In the genomic region with DNA sequence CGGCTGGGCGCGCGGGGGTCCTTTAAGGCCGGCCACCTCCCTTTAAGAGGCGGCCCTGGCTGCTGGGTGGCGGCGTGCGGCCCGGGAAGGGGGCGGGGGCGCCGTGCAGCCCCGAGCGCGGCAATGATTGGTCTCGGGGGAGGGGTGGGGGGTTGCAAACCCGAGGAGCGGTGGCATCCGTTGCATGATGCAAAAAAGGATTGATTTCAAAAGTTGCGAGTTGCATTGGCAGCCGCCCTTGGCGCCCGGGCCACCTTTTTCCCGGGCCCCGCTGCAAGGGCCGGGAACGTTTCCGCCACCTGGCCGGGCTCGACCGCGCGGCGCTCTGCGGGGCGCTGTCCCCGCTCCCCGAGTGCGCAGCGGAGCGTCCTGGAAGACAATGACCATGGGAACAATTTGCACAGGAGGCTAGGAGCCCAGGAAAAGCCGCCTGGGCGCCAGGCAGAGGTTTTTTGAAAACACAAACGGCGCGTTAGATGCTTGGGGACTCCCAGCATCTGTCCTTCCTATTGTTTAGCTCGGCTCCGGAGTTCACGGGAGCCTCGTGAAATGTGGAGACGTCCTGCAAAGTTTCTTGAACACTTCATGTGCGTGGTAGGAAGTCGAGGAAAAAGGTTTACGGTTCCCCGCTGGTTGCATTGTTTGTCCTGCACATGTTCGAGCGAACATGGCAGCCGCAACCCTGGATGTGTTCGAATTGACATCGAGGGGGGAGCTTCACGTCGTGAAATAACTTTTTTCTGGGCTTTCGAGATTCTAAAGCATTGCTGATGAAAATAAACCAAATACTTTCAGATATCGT, we compare ENCODE assay signal across 8 cellular contexts. TPM values are rescaled to one million over a fixed set of nuclear protein-coding genes. Genes with fewer than 3 reads are reported as not detected.
DNase-seq lines count a peak whose midpoint lies in the region; ATAC-seq, FAIRE-seq and TF ChIP-seq lines count a peak whose summit lies in the region.

A gene with protein sequence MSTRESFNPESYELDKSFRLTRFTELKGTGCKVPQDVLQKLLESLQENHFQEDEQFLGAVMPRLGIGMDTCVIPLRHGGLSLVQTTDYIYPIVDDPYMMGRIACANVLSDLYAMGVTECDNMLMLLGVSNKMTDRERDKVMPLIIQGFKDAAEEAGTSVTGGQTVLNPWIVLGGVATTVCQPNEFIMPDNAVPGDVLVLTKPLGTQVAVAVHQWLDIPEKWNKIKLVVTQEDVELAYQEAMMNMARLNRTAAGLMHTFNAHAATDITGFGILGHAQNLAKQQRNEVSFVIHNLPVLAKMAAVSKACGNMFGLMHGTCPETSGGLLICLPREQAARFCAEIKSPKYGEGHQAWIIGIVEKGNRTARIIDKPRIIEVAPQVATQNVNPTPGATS (minus strand): TSS at position 78 of the 802 bp plus-strand sequence. CDS start 3,343 bp downstream, outside the sequence.

- peak within 1 kb of the TSS; percentile 81 to 88 for H3K9ac ChIP-seq in colonic mucosa (ENCODE audit: low read depth in 2 of 2, low read length in 2 of 2)

- TF ChIP-seq EP300 in A549 (IDR thresholded peaks at IDR 0.05) = no peak

- H3K9me3 ChIP-seq in A549 (no peaks in the 10 kb centered on the region), colonic mucosa (no peaks in the 10 kb centered on the region)

- peak; percentile 25; the same call in 2 of the 3 replicates for TF ChIP-seq CTCF in A549 (IDR thresholded peaks at IDR 0.05)
- TF ChIP-seq CTCF in colonic mucosa (IDR thresholded peaks at IDR 0.05) = no peak

- POLR2A ChIA-PET in A549 (lab: Yijun Ruan, JAX) = interaction anchor here (0.6 to 1.1 kb wide), 5 partner anchors 13 to 238 kb away, joined by 3 to 8 read pairs (median 5); a partner anchor contains a TSS

- H3K27me3 ChIP-seq in colonic mucosa = no peaks in the 10 kb centered on the region

- peak within 1 kb of the TSS; percentile 98 to 100 for H3K27ac ChIP-seq in A549
- peak within 1 kb of the TSS; percentile 93 for H3K27ac ChIP-seq in colonic mucosa

- FAIRE-seq in A549 (lab: Jason Lieb, UNC) (no peak), GM18507 (lab: Jason Lieb, UNC) (peak; percentile 62)

- peak within 1 kb of the TSS; percentile 98 for H3K4me2 ChIP-seq in A549

- H3K36me3 ChIP-seq in colonic mucosa = no peaks in the 10 kb centered on the region

- CTCF ChIA-PET in A549 (lab: Yijun Ruan, JAX) = interaction anchor here (0.8 to 1.2 kb wide), 3 partner anchors 10 to 136 kb away, joined by 3 read pairs; no protein-coding TSS in a partner anchor

- no peak for TF ChIP-seq RAD21 in A549 (conservative IDR thresholded peaks at IDR 0.05 in 1 of 2, IDR thresholded peaks at IDR 0.05 in 1 of 2)

- WGBS in A549 (ENCODE audit: missing lambda C conversion rate) = under 1% methylated on average over 39 of the region's 65 CpGs

- TF ChIP-seq POLR2A in A549 (IDR thresholded peaks at IDR 0.05; ENCODE audit: low read length) = peak; percentile 65

- DNase-seq in A549 (ENCODE audit: low read depth in 1 of 2, low spot score in 1 of 2) (peak; percentile 82 to 90), GM18507 (ENCODE audit: extremely low spot score, insufficient read length, low read depth) (no peak), NCI-H345 (lab: John Stamatoyannopoulos, UW) (peak; percentile 74), colonic mucosa (peak; percentile 82), left colon (peak; percentile 80 to 81)
- DNase-seq in activated CD4-positive, alpha-beta T cell treated with anti-CD3 and anti-CD28 coated beads for 4 hours = peak; percentile 71 to 75
- DNase-seq in stimulated activated CD4-positive, alpha-beta T cell treated with anti-CD3 and anti-CD28 coated beads, Interleukin-1b, Interleukin-23, amount 100 ng/mL, for 48 hours = peak; percentile 88

- intact Hi-C loops in colonic mucosa (cut with DNase I) (no loop called here), left colon (cut with DNase I, micrococcal nuclease) (no loop called here)

- H3K4me1 ChIP-seq in A549 (peaks cover 12% of the 10 kb centered on the region), colonic mucosa (peaks cover 8% of the 10 kb centered on the region)

- ATAC-seq in A549 (peak; percentile 80 to 90), HG02973 (IDR thresholded peaks at IDR 0.05; ENCODE audit: unreplicated experiment) (peak; percentile 52), left colon (peak; percentile 67)

- peak within 1 kb of the TSS; percentile 89 for H3K4me3 ChIP-seq in A549
- H3K4me3 ChIP-seq in colonic mucosa = peak within 1 kb of the TSS; percentile 78

TF ChIP-seq in A549, 52 proteins besides CTCF, POLR2A, EP300 and RAD21 (continues in another document):
- TF ChIP-seq ZFP36 (IDR thresholded peaks at IDR 0.05; ENCODE audit: borderline replicate concordance, partially characterized antibody) = no peak
- TF ChIP-seq HDAC2 (IDR thresholded peaks at IDR 0.05) = peak; percentile 57; the same call in 1 of the 2 replicates
- TF ChIP-seq, protein P1, sequence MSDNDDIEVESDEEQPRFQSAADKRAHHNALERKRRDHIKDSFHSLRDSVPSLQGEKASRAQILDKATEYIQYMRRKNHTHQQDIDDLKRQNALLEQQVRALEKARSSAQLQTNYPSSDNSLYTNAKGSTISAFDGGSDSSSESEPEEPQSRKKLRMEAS (IDR thresholded peaks at IDR 0.05) = peak; percentile 60
- peak; percentile 54 for TF ChIP-seq PHF8 (IDR thresholded peaks at IDR 0.05; ENCODE audit: borderline replicate concordance, low read depth)
- TF ChIP-seq, protein P2, sequence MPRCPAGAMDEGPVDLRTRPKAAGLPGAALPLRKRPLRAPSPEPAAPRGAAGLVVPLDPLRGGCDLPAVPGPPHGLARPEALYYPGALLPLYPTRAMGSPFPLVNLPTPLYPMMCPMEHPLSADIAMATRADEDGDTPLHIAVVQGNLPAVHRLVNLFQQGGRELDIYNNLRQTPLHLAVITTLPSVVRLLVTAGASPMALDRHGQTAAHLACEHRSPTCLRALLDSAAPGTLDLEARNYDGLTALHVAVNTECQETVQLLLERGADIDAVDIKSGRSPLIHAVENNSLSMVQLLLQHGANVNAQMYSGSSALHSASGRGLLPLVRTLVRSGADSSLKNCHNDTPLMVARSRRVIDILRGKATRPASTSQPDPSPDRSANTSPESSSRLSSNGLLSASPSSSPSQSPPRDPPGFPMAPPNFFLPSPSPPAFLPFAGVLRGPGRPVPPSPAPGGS (IDR thresholded peaks at IDR 0.05) = peak; percentile 70; the same call in 1 of the 3 replicates
- TF ChIP-seq HOXB5 (CRISPR knock-in tag; IDR thresholded peaks at IDR 0.05) = no peak
- TF ChIP-seq, protein P3, sequence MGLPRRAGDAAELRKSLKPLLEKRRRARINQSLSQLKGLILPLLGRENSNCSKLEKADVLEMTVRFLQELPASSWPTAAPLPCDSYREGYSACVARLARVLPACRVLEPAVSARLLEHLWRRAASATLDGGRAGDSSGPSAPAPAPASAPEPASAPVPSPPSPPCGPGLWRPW (IDR thresholded peaks at IDR 0.05) = no peak
- TF ChIP-seq, protein P4, sequence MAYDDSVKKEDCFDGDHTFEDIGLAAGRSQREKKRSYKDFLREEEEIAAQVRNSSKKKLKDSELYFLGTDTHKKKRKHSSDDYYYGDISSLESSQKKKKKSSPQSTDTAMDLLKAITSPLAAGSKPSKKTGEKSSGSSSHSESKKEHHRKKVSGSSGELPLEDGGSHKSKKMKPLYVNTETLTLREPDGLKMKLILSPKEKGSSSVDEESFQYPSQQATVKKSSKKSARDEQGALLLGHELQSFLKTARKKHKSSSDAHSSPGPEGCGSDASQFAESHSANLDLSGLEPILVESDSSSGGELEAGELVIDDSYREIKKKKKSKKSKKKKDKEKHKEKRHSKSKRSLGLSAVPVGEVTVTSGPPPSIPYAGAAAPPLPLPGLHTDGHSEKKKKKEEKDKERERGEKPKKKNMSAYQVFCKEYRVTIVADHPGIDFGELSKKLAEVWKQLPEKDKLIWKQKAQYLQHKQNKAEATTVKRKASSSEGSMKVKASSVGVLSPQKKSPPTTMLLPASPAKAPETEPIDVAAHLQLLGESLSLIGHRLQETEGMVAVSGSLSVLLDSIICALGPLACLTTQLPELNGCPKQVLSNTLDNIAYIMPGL (CRISPR knock-in tag; IDR thresholded peaks at IDR 0.05; ENCODE audit: borderline replicate concordance) = no peak
- TF ChIP-seq TP53 (CRISPR knock-in tag; IDR thresholded peaks at IDR 0.05) = no peak
- peak; percentile 74 to 86 for TF ChIP-seq JUN (IDR thresholded peaks at IDR 0.05)
- no peak for TF ChIP-seq CHD2 (IDR thresholded peaks at IDR 0.05; ENCODE audit: low read length, partially characterized antibody)
- no peak for TF ChIP-seq HOXB13 (CRISPR knock-in tag; IDR thresholded peaks at IDR 0.05; ENCODE audit: low read depth)
- TF ChIP-seq, protein P5, sequence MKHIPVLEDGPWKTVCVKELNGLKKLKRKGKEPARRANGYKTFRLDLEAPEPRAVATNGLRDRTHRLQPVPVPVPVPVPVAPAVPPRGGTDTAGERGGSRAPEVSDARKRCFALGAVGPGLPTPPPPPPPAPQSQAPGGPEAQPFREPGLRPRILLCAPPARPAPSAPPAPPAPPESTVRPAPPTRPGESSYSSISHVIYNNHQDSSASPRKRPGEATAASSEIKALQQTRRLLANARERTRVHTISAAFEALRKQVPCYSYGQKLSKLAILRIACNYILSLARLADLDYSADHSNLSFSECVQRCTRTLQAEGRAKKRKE (CRISPR knock-in tag; IDR thresholded peaks at IDR 0.05; ENCODE audit: low read depth) = no peak
- TF ChIP-seq, protein P6, sequence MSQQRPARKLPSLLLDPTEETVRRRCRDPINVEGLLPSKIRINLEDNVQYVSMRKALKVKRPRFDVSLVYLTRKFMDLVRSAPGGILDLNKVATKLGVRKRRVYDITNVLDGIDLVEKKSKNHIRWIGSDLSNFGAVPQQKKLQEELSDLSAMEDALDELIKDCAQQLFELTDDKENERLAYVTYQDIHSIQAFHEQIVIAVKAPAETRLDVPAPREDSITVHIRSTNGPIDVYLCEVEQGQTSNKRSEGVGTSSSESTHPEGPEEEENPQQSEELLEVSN (IDR thresholded peaks at IDR 0.05; ENCODE audit: borderline replicate concordance, low read depth) = peak; percentile 49
- no peak for TF ChIP-seq RCOR1 (IDR thresholded peaks at IDR 0.05; ENCODE audit: low read depth, low read length)
- no peak for TF ChIP-seq JUNB (IDR thresholded peaks at IDR 0.05)
- TF ChIP-seq ZNF302 (CRISPR knock-in tag; IDR thresholded peaks at IDR 0.05) = no peak
- TF ChIP-seq SREBF2 (IDR thresholded peaks at IDR 0.05) = no peak
- no peak for TF ChIP-seq NFE2L2 (conservative IDR thresholded peaks at IDR 0.05; ENCODE audit: low read length)
- TF ChIP-seq FOXS1 (CRISPR knock-in tag; IDR thresholded peaks at IDR 0.05) = no peak

RNA-seq across cellular contexts. Expression of the gene that starts here (rescaled TPM):
- polyA plus RNA-seq in A549 (2011; rRNA removed) (114 and 124 TPM in 2 replicates), A549 (2017; fragmentation: RNase III; extraction: RNeasy Plus Mini Kit Qiagen cat#74134 plus additional on column Dnase treatment) (71.4 to 82.5 TPM (median 78.6 TPM) in 3 replicates)
- 57.6 and 66.5 TPM in 2 replicates for polyA plus RNA-seq in A549 (2012; cell fraction: cytosol; rRNA removed)
- 33.8 and 43.2 TPM in 2 replicates for polyA plus RNA-seq in A549 (2012; cell fraction: nucleus; rRNA removed)
- 72.6 and 85.9 TPM in 2 replicates for polyA minus RNA-seq in A549 (2011; rRNA and poly(A)+ RNA removed)
- total RNA-seq in colonic mucosa (10 to 100 TPM; 34.4 to 51.3 TPM), left colon (10 to 100 TPM; 33.4 to 37.4 TPM)
